1 cellular context compared by ENCODE assay signal in the genomic region with DNA sequence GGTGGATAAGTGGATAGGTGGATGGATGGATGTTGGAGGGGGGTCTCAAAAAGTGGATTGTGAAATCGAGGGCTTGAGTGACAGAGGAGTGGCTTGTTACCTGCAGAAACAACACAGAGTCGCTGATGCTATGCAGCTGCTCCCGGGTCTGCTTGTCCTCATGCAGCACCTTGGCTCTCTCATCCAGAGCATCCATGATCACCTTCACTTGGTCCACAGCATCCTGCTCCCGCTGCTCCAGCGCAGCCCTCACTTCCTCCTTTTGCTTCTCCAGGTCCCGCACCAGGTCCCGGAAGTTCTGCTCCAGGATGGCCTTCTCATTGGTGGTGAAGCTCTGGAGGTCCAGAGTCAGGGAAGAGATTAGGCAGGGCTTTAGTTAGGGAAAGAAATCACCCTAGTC.
A peak's percentile ranks its signal among the peaks of the same experiment; 100 is the strongest.
TF ChIP-seq lines count a peak whose summit lies in the region.

No MANE protein-coding gene starts in this region.

TF ChIP-seq in K562, 482 proteins besides CTCF, POLR2A, EP300 and RAD21 (continued from another document):
- TF ChIP-seq, protein P1, sequence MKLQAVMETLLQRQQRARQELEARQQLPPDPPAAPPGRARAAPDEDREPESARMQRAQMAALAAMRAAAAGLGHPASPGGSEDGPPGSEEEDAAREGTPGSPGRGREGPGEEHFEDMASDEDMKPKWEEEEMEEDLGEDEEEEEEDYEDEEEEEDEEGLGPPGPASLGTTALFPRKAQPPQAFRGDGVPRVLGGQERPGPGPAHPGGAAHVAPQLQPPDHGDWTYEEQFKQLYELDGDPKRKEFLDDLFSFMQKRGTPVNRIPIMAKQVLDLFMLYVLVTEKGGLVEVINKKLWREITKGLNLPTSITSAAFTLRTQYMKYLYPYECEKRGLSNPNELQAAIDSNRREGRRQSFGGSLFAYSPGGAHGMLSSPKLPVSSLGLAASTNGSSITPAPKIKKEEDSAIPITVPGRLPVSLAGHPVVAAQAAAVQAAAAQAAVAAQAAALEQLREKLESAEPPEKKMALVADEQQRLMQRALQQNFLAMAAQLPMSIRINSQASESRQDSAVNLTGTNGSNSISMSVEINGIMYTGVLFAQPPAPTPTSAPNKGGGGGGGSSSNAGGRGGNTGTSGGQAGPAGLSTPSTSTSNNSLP (IDR thresholded peaks at IDR 0.05; ENCODE audit: borderline replicate concordance, low read depth, low read length): no peak
- TF ChIP-seq ZNF121 (CRISPR knock-in tag; conservative IDR thresholded peaks at IDR 0.05): no peak
- TF ChIP-seq, protein P2, sequence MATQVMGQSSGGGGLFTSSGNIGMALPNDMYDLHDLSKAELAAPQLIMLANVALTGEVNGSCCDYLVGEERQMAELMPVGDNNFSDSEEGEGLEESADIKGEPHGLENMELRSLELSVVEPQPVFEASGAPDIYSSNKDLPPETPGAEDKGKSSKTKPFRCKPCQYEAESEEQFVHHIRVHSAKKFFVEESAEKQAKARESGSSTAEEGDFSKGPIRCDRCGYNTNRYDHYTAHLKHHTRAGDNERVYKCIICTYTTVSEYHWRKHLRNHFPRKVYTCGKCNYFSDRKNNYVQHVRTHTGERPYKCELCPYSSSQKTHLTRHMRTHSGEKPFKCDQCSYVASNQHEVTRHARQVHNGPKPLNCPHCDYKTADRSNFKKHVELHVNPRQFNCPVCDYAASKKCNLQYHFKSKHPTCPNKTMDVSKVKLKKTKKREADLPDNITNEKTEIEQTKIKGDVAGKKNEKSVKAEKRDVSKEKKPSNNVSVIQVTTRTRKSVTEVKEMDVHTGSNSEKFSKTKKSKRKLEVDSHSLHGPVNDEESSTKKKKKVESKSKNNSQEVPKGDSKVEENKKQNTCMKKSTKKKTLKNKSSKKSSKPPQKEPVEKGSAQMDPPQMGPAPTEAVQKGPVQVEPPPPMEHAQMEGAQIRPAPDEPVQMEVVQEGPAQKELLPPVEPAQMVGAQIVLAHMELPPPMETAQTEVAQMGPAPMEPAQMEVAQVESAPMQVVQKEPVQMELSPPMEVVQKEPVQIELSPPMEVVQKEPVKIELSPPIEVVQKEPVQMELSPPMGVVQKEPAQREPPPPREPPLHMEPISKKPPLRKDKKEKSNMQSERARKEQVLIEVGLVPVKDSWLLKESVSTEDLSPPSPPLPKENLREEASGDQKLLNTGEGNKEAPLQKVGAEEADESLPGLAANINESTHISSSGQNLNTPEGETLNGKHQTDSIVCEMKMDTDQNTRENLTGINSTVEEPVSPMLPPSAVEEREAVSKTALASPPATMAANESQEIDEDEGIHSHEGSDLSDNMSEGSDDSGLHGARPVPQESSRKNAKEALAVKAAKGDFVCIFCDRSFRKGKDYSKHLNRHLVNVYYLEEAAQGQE (CRISPR knock-in tag; IDR thresholded peaks at IDR 0.05; ENCODE audit: low read depth): no peak
- TF ChIP-seq, protein P3, sequence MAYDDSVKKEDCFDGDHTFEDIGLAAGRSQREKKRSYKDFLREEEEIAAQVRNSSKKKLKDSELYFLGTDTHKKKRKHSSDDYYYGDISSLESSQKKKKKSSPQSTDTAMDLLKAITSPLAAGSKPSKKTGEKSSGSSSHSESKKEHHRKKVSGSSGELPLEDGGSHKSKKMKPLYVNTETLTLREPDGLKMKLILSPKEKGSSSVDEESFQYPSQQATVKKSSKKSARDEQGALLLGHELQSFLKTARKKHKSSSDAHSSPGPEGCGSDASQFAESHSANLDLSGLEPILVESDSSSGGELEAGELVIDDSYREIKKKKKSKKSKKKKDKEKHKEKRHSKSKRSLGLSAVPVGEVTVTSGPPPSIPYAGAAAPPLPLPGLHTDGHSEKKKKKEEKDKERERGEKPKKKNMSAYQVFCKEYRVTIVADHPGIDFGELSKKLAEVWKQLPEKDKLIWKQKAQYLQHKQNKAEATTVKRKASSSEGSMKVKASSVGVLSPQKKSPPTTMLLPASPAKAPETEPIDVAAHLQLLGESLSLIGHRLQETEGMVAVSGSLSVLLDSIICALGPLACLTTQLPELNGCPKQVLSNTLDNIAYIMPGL (CRISPR knock-in tag; IDR thresholded peaks at IDR 0.05): no peak
- no peak for TF ChIP-seq EP400 (IDR thresholded peaks at IDR 0.05)
- no peak for TF ChIP-seq CEBPB (tag; IDR thresholded peaks at IDR 0.05)
- peak; percentile 39; the same call in 1 of the 2 replicates for TF ChIP-seq SPI1 (IDR thresholded peaks at IDR 0.05; ENCODE audit: borderline replicate concordance, low read depth, low read length)
